10 cellular contexts compared by ENCODE assay signal in genomic region chr5:132656774-132657355, GRCh38. TPM values are rescaled to one million over a fixed set of nuclear protein-coding genes. Genes with fewer than 3 reads are reported as not detected.
DNase-seq lines count a peak whose midpoint lies in the region; ATAC-seq and TF ChIP-seq lines count a peak whose summit lies in the region.
"Had no signal": no experiment of that assay in that cellular context is flagged by ENCODE, and none has a peak within 500 bp of the region (broad histone marks: within the 10 kb centered on the region; RNA-seq: fewer than 3 reads in every experiment).

No MANE protein-coding gene starts in this region.

- H3K4me3 ChIP-seq in muscle layer of duodenum (ENCODE audit: low read depth in 1 of 2, low read length in 2 of 2) (peak overlapping the region; percentile 21 to 63), suprapubic skin (peak overlapping the region; percentile 52)

- H3K36me3 ChIP-seq in muscle layer of duodenum (ENCODE audit: control insufficient read depth in 1 of 2, insufficient read depth in 2 of 2, low read length in 2 of 2) (no peaks in the 10 kb centered on the region), suprapubic skin (no peaks in the 10 kb centered on the region)

- peak overlapping the region; percentile 45 for H3K4me3 Mint-ChIP-seq in activated naive CD8-positive, alpha-beta T cell treated with anti-CD3 and anti-CD28 coated beads, Interleukin-2, amount 50 U/mL, for 24 hours

- no peaks in the 10 kb centered on the region for H3K36me3 Mint-ChIP-seq in activated naive CD8-positive, alpha-beta T cell treated with anti-CD3 and anti-CD28 coated beads, Interleukin-2, amount 50 U/mL, for 24 hours (ENCODE audit: low read depth)

- 57% methylated on average over 12 of the region's 12 CpGs for WGBS in suprapubic skin

- no peak overlapping the region for H3K27ac ChIP-seq in muscle layer of duodenum (ENCODE audit: low read length)
- no peak overlapping the region for H3K27ac ChIP-seq in suprapubic skin

- DNase-seq in activated CD8-positive, alpha-beta memory T cell treated with anti-CD3 and anti-CD28 coated beads for 24 hours, result peak; percentile 59
- no peak for DNase-seq in activated CD8-positive, alpha-beta memory T cell treated with anti-CD3 and anti-CD28 coated beads, Interleukin-2, amount 50 U/mL, for 4 hours
- DNase-seq in activated naive CD8-positive, alpha-beta T cell treated with anti-CD3 and anti-CD28 coated beads, Interleukin-2, amount 50 U/mL, for 24 hours, result peak; percentile 19
- DNase-seq in suprapubic skin (ENCODE audit: low spot score in 2 of 2), result no peak
- no peak for DNase-seq in NCI-H1417 (lab: John Stamatoyannopoulos, UW)
- no peak for DNase-seq in epidermal melanocyte (ENCODE audit: insufficient read length, low spot score)

- H3K4me1 ChIP-seq in muscle layer of duodenum (ENCODE audit: control insufficient read depth in 1 of 2, insufficient read depth in 2 of 2, low read length in 2 of 2) (peaks cover 0 to 10% of the 10 kb centered on the region in 2 donors), suprapubic skin (peaks cover 16% of the 10 kb centered on the region)

- H3K9me3 ChIP-seq in muscle layer of duodenum (ENCODE audit: control insufficient read depth in 1 of 2, low read length in 2 of 2) (no peaks in the 10 kb centered on the region), suprapubic skin (no peaks in the 10 kb centered on the region)

- H3K27me3 ChIP-seq in muscle layer of duodenum (ENCODE audit: low read depth, low read length), result peaks cover 22% of the 10 kb centered on the region
- peaks cover 33% of the 10 kb centered on the region for H3K27me3 ChIP-seq in suprapubic skin

- H3K27ac Mint-ChIP-seq in activated naive CD8-positive, alpha-beta T cell treated with anti-CD3 and anti-CD28 coated beads, Interleukin-2, amount 50 U/mL, for 24 hours, result no peak overlapping the region

- TF ChIP-seq EP300 in suprapubic skin (IDR thresholded peaks at IDR 0.05), result no peak

- peaks cover 4% of the 10 kb centered on the region for H3K9me3 Mint-ChIP-seq in activated naive CD8-positive, alpha-beta T cell treated with anti-CD3 and anti-CD28 coated beads, Interleukin-2, amount 50 U/mL, for 24 hours

- peak; percentile 35 for ATAC-seq in activated naive CD8-positive, alpha-beta T cell treated with anti-CD3 and anti-CD28 coated beads, Interleukin-2, amount 50 U/mL, for 24 hours
- ATAC-seq in HG03039 (IDR thresholded peaks at IDR 0.05; ENCODE audit: unreplicated experiment), result no peak

- no peak for TF ChIP-seq CTCF in suprapubic skin (IDR thresholded peaks at IDR 0.05)

- TF ChIP-seq POLR2A in suprapubic skin (IDR thresholded peaks at IDR 0.05), result no peak

- peaks cover 46% of the 10 kb centered on the region for H3K4me1 Mint-ChIP-seq in activated naive CD8-positive, alpha-beta T cell treated with anti-CD3 and anti-CD28 coated beads, Interleukin-2, amount 50 U/mL, for 24 hours

- peaks cover 40% of the 10 kb centered on the region for H3K27me3 Mint-ChIP-seq in activated naive CD8-positive, alpha-beta T cell treated with anti-CD3 and anti-CD28 coated beads, Interleukin-2, amount 50 U/mL, for 24 hours

RNA-seq across cellular contexts. Expression of gene IL13, which starts 1.1 kb away (rescaled TPM):
- 1 to 10 TPM in 1 of 4 donors, under 1 TPM in 1, not detected in 2; 0.80 to 1.4 TPM for total RNA-seq in suprapubic skin
- total RNA-seq: aorta, myocyte had no signal

RNA-seq across cellular contexts. Expression of gene IL4, which starts 16.9 kb away (rescaled TPM):
- total RNA-seq in suprapubic skin, result not detected
- total RNA-seq: aorta, myocyte had no signal

Comparison
In these comparisons a context has a peak if more than half of its experiments do, and no peak if none do; other contexts are left out.
1. DNase-seq: peak in activated CD8-positive, alpha-beta memory T cell treated with anti-CD3 and anti-CD28 coated beads for 24 hours (single experiment) and activated naive CD8-positive, alpha-beta T cell treated with anti-CD3 and anti-CD28 coated beads, Interleukin-2, amount 50 U/mL, for 24 hours (single experiment); none in activated CD8-positive, alpha-beta memory T cell treated with anti-CD3 and anti-CD28 coated beads, Interleukin-2, amount 50 U/mL, for 4 hours (single experiment), suprapubic skin (0 of 2), NCI-H1417 (0 of 3) and epidermal melanocyte (single experiment).